1 cellular context compared by ENCODE assay signal in genomic region chr17:44683303-44683702, GRCh38.
TF ChIP-seq lines count a peak whose summit lies in the region.

No MANE protein-coding gene starts in this region.

TF ChIP-seq in K562, 482 proteins besides CTCF, POLR2A, EP300 and RAD21:
- TF ChIP-seq CEBPB (tag; IDR thresholded peaks at IDR 0.05), result 0 out of 2 replicates have a peak, but pooled peaks have one; percentile 40
